11 cellular contexts compared by ENCODE assay signal in the genomic region with DNA sequence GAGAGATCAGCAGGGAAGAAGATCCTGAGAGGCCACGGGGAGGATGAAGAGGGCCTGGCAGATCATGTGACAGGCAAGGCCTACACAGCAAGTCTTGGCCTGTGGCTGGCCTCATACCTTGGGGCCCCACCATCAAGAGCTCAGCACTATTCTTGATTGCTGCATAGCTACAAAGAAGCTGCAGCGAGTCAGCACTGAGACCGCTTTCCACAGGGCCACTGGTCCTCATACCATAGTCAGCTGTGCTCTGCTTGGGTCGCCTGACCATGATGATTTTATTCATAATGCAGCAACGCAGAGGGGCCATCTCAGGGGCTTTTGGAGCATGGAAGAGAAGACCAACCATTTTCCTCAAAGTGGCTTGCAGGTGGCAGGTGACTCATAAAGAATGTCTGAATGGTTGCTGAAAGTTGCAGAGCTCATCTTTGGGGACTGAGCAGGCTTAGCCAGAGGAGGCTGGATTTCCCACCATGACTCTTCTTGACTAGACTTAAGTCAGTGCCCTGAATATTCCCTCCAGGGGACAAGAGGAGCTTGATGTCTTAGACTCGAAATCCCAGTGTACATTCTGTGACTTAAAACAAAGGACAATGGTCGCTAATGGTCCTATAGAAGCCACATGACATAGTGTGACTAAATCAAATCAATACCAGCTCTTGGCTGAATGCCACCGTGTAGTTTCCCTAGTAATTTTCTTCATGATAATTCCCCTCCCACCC. TPM values are rescaled to one million over a fixed set of nuclear protein-coding genes. Genes with fewer than 3 reads are reported as not detected.
DNase-seq lines count a peak whose midpoint lies in the region; ATAC-seq, FAIRE-seq and TF ChIP-seq lines count a peak whose summit lies in the region.
"Not testable (repeated sequence)": the region's sequence is repeated elsewhere in the genome, so short reads cannot be mapped to it uniquely, and the experiment has no call there.
"Had no signal": no experiment of that assay in that cellular context is flagged by ENCODE, and none has a peak within 500 bp of the region (broad histone marks: within the 10 kb centered on the region; RNA-seq: fewer than 3 reads in every experiment).

No MANE protein-coding gene starts in this region.

- CTCF ChIA-PET in activated CD8-positive, alpha-beta T cell treated with anti-CD3 and anti-CD28 coated beads for 36 hours (lab: Charles Lee); GM12878 (lab: Yijun Ruan, JAX): not testable (repeated sequence)

- H3K36me3 Mint-ChIP-seq in activated CD8-positive, alpha-beta T cell treated with anti-CD3 and anti-CD28 coated beads for 36 hours (ENCODE audit: low read depth), result not testable (repeated sequence)
- H3K36me3 Mint-ChIP-seq in stimulated activated effector memory CD8-positive, alpha-beta T cell treated with anti-CD3 and anti-CD28 coated beads, Interleukin-12 subunit alpha, Interleukin-12 subunit beta, amount 100 ng/mL, for 72 hours, result peaks cover 11% of the 10 kb centered on the region

- not testable (repeated sequence) for TF ChIP-seq EP300 in GM12878 (IDR thresholded peaks at IDR 0.05; ENCODE audit: borderline replicate concordance in 1 of 2, control insufficient read depth in 1 of 2, low read depth in 2 of 2, low read length in 2 of 2)

- TF ChIP-seq POLR2A in GM12878 (IDR thresholded peaks at IDR 0.05; ENCODE audit: low read depth, low read length), result not testable (repeated sequence)

- not testable (repeated sequence) for H2AFZ ChIP-seq in GM12878 (ENCODE audit: control insufficient read depth, low read depth, low read length)

- in situ Hi-C loops in GM12878 (cut with MboI), result not testable (repeated sequence)

- not testable (repeated sequence) for TF ChIP-seq RAD21 in GM12878 (IDR thresholded peaks at IDR 0.05; ENCODE audit: insufficient read depth, low read depth, low read length)

- not testable (repeated sequence) for H3K9me3 ChIP-seq in GM12878 (replicated peaks; ENCODE audit: control insufficient read depth, insufficient read depth, low read length)

- not testable (repeated sequence) for H3K4me1 Mint-ChIP-seq in activated CD8-positive, alpha-beta T cell treated with anti-CD3 and anti-CD28 coated beads for 36 hours (ENCODE audit: low read depth); stimulated activated effector memory CD8-positive, alpha-beta T cell treated with anti-CD3 and anti-CD28 coated beads, Interleukin-12 subunit alpha, Interleukin-12 subunit beta, amount 100 ng/mL, for 72 hours

- not testable (repeated sequence) for H3K4me2 ChIP-seq in GM12878 (ENCODE audit: control insufficient read depth, insufficient read depth)

- not testable (repeated sequence) for H3K79me2 ChIP-seq in GM12878 (ENCODE audit: control insufficient read depth, insufficient read depth, low read length)

- POLR2A ChIA-PET in activated CD8-positive, alpha-beta T cell treated with anti-CD3 and anti-CD28 coated beads for 36 hours (lab: Charles Lee); GM12878 (lab: Charles Lee): not testable (repeated sequence)

- not testable (repeated sequence) for H3K27me3 ChIP-seq in GM12878 (replicated peaks in 1 of 2; ENCODE audit: control insufficient read depth in 2 of 2, insufficient read depth in 2 of 2, low read length in 1 of 2)

- intact Hi-C loops in activated CD8-positive, alpha-beta T cell treated with anti-CD3 and anti-CD28 coated beads for 36 hours (cut with micrococcal nuclease); GM12878 (cut with micrococcal nuclease; ENCODE audit: unreplicated experiment): not testable (repeated sequence)

- not testable (repeated sequence) for H3K27me3 Mint-ChIP-seq in activated CD8-positive, alpha-beta T cell treated with anti-CD3 and anti-CD28 coated beads for 36 hours

- ATAC-seq in GM18520 (IDR thresholded peaks at IDR 0.05; ENCODE audit: unreplicated experiment) (peak; percentile 32), GM21529 (IDR thresholded peaks at IDR 0.05; ENCODE audit: unreplicated experiment) (peak; percentile 36), HG02759 (IDR thresholded peaks at IDR 0.05; ENCODE audit: unreplicated experiment) (peak; percentile 54), HG03108 (IDR thresholded peaks at IDR 0.05; ENCODE audit: unreplicated experiment) (peak; percentile 30), GM12878 (peak; percentile 75)
- ATAC-seq in activated CD8-positive, alpha-beta T cell treated with anti-CD3 and anti-CD28 coated beads for 36 hours, result peak; percentile 61
- peak; percentile 67 for ATAC-seq in stimulated activated effector memory CD8-positive, alpha-beta T cell treated with anti-CD3 and anti-CD28 coated beads, Interleukin-12 subunit alpha, Interleukin-12 subunit beta, amount 100 ng/mL, for 72 hours

- not testable (repeated sequence) for TF ChIP-seq CTCF in activated CD8-positive, alpha-beta T cell treated with anti-CD3 and anti-CD28 coated beads for 36 hours (IDR thresholded peaks at IDR 0.05); GM12878 (IDR thresholded peaks at IDR 0.05 in 2 of 3, conservative IDR thresholded peaks at IDR 0.05 in 1 of 3; ENCODE audit: control insufficient read depth in 2 of 3, extremely low read depth in 1 of 3, insufficient read depth in 1 of 3, low read depth in 3 of 3, low read length in 3 of 3)

- not testable (repeated sequence) for H3K4me3 Mint-ChIP-seq in activated CD8-positive, alpha-beta T cell treated with anti-CD3 and anti-CD28 coated beads for 36 hours; stimulated activated effector memory CD8-positive, alpha-beta T cell treated with anti-CD3 and anti-CD28 coated beads, Interleukin-12 subunit alpha, Interleukin-12 subunit beta, amount 100 ng/mL, for 72 hours

- WGBS in GM12878 (ENCODE audit: insufficient coverage, insufficient replicate concordance, low lambda C conversion rate, missing lambda C conversion rate), result no CpG with 5 or more reads among the region's 8 CpGs

- H3K4me3 ChIP-seq in GM12878, result not testable (repeated sequence)

- not testable (repeated sequence) for H3K27ac Mint-ChIP-seq in activated CD8-positive, alpha-beta T cell treated with anti-CD3 and anti-CD28 coated beads for 36 hours; stimulated activated effector memory CD8-positive, alpha-beta T cell treated with anti-CD3 and anti-CD28 coated beads, Interleukin-12 subunit alpha, Interleukin-12 subunit beta, amount 100 ng/mL, for 72 hours

- not testable (repeated sequence) for H3K4me1 ChIP-seq in GM12878 (ENCODE audit: control insufficient read depth, insufficient read depth, low read length)

- H3K9ac ChIP-seq in GM12878 (ENCODE audit: control insufficient read depth, insufficient read depth, low read length), result not testable (repeated sequence)

- not testable (repeated sequence) for BruUV-seq in GM12878 (replicated peaks; lab: Mats Ljungman, UMichigan)

- not testable (repeated sequence) for H3K9me3 Mint-ChIP-seq in activated CD8-positive, alpha-beta T cell treated with anti-CD3 and anti-CD28 coated beads for 36 hours; stimulated activated effector memory CD8-positive, alpha-beta T cell treated with anti-CD3 and anti-CD28 coated beads, Interleukin-12 subunit alpha, Interleukin-12 subunit beta, amount 100 ng/mL, for 72 hours

- H3K27ac ChIP-seq in GM12878 (ENCODE audit: control insufficient read depth, insufficient read depth), result not testable (repeated sequence)

- SMC1A ChIA-PET in GM12878 (lab: Charles Lee; ENCODE audit: uncharacterized antibody, unreplicated experiment), result not testable (repeated sequence)

- H3K36me3 ChIP-seq in GM12878 (ENCODE audit: control insufficient read depth in 2 of 2, insufficient read depth in 2 of 2, low read length in 1 of 2), result not testable (repeated sequence)

- RAD21 ChIA-PET in GM12878 (lab: Charles Lee; ENCODE audit: unreplicated experiment), result not testable (repeated sequence)

- DNase-seq in activated CD8-positive, alpha-beta T cell treated with anti-CD3 and anti-CD28 coated beads for 36 hours; GM12878 (ENCODE audit: low read depth, low spot score); stimulated activated effector memory CD8-positive, alpha-beta T cell treated with anti-CD3 and anti-CD28 coated beads, Interleukin-12 subunit alpha, Interleukin-12 subunit beta, amount 100 ng/mL, for 72 hours (ENCODE audit: low spot score in 2 of 2): not testable (repeated sequence)

- not testable (repeated sequence) for H4K20me1 ChIP-seq in GM12878 (ENCODE audit: control insufficient read depth, insufficient read depth)

- not testable (repeated sequence) for FAIRE-seq in GM12878 (lab: Jason Lieb, UNC)

RNA-seq across cellular contexts. Expression of a gene that starts 2.0 kb away (rescaled TPM):
- total RNA-seq in activated CD8-positive, alpha-beta T cell treated with anti-CD3 and anti-CD28 coated beads for 36 hours, result not detected
- not detected in 2 replicates for total RNA-seq in GM12878 (2013; cell fraction: nucleolus; rRNA removed)
- 0.16 TPM in 1 of 2 replicates, not detected in the other for total RNA-seq in GM12878 (2014; rRNA removed)
- total RNA-seq in GM12878 (2014; rRNA removed; fragmentation: Illumina TruSeq; extraction: Trizol), result not detected in 2 replicates
- not detected in 2 replicates for total RNA-seq in GM12878 (2021)
- polyA plus RNA-seq in GM12878 (2011; ENCODE audit: low read depth), result not detected
- not detected in 2 replicates for polyA plus RNA-seq in GM12878 (2011; rRNA removed)
- not detected in 2 replicates for polyA plus RNA-seq in GM12878 (2011; cell fraction: cytosol; rRNA removed)
- not detected in 2 replicates for polyA plus RNA-seq in GM12878 (2011; cell fraction: nucleus; rRNA removed)
- polyA plus RNA-seq in GM12878 (2012), result not detected in 2 replicates
- polyA plus RNA-seq in GM12878 (2014; fragmentation: Illumina TruSeq; extraction: Trizol), result 0.44 TPM in 1 of 2 replicates, not detected in the other
- under 1 TPM; 0.11 to 0.21 TPM for polyA plus RNA-seq in GM12878 (2014; fragmentation: Nextera tagmentation; extraction: Ambion mirVana)
- 0.13 TPM in 1 of 2 replicates, not detected in the other for polyA plus RNA-seq in GM12878 (2014; rRNA removed)
- polyA plus RNA-seq in GM12878 (2016; fragmentation: Nextera tagmentation; extraction: Ambion mirVana), result under 1 TPM; 0.21 to 0.24 TPM
- not detected in 2 replicates for polyA minus RNA-seq in GM12878 (2011; rRNA and poly(A)+ RNA removed)
- polyA minus RNA-seq in GM12878 (2011; cell fraction: cytosol; rRNA and poly(A)+ RNA removed), result not detected in 2 replicates
- not detected in 2 replicates for polyA minus RNA-seq in GM12878 (2011; cell fraction: nucleus; rRNA and poly(A)+ RNA removed)
- total RNA-seq: Calu3; CD8-positive, alpha-beta T cell; H9; HT-29 had no signal

RNA-seq across cellular contexts. Expression of a gene that starts 10.9 kb away (rescaled TPM):
- total RNA-seq in activated CD8-positive, alpha-beta T cell treated with anti-CD3 and anti-CD28 coated beads for 36 hours, result 10 to 100 TPM; 23.2 to 25.8 TPM
- total RNA-seq in GM12878 (2013; cell fraction: nucleolus; rRNA removed), result 22.8 and 33.9 TPM in 2 replicates
- 28.7 and 38.6 TPM in 2 replicates for total RNA-seq in GM12878 (2014; rRNA removed)
- 22.5 and 23.9 TPM in 2 replicates for total RNA-seq in GM12878 (2014; rRNA removed; fragmentation: Illumina TruSeq; extraction: Trizol)
- total RNA-seq in GM12878 (2021), result 41.0 and 48.7 TPM in 2 replicates
- 28.2 TPM for polyA plus RNA-seq in GM12878 (2011; ENCODE audit: low read depth)
- polyA plus RNA-seq in GM12878 (2011; rRNA removed), result 38.0 and 44.1 TPM in 2 replicates
- 45.9 and 59.4 TPM in 2 replicates for polyA plus RNA-seq in GM12878 (2011; cell fraction: cytosol; rRNA removed)
- 88.1 and 90.0 TPM in 2 replicates for polyA plus RNA-seq in GM12878 (2011; cell fraction: nucleus; rRNA removed)
- 36.8 and 42.6 TPM in 2 replicates for polyA plus RNA-seq in GM12878 (2012)
- polyA plus RNA-seq in GM12878 (2014; fragmentation: Illumina TruSeq; extraction: Trizol), result 28.0 and 35.8 TPM in 2 replicates
- polyA plus RNA-seq in GM12878 (2014; fragmentation: Nextera tagmentation; extraction: Ambion mirVana), result 10 to 100 TPM; 26.9 to 37.0 TPM
- polyA plus RNA-seq in GM12878 (2014; rRNA removed), result 53.7 and 54.2 TPM in 2 replicates
- 10 to 100 TPM; 55.4 to 55.8 TPM for polyA plus RNA-seq in GM12878 (2016; fragmentation: Nextera tagmentation; extraction: Ambion mirVana)
- polyA minus RNA-seq in GM12878 (2011; rRNA and poly(A)+ RNA removed), result 23.2 and 31.1 TPM in 2 replicates
- polyA minus RNA-seq in GM12878 (2011; cell fraction: cytosol; rRNA and poly(A)+ RNA removed), result 9.1 and 13.8 TPM in 2 replicates
- polyA minus RNA-seq in GM12878 (2011; cell fraction: nucleus; rRNA and poly(A)+ RNA removed), result 24.4 and 27.0 TPM in 2 replicates

RNA-seq across cellular contexts. Expression of a gene that starts 46.4 kb away (rescaled TPM):
- not detected for total RNA-seq in activated CD8-positive, alpha-beta T cell treated with anti-CD3 and anti-CD28 coated beads for 36 hours
- total RNA-seq in GM12878 (2013; cell fraction: nucleolus; rRNA removed), result 0.27 and 0.38 TPM in 2 replicates
- total RNA-seq in GM12878 (2014; rRNA removed) (not detected in 2 replicates), GM12878 (2014; rRNA removed; fragmentation: Illumina TruSeq; extraction: Trizol) (not detected in 2 replicates), GM12878 (2021) (not detected in 2 replicates)
- polyA plus RNA-seq in GM12878 (2011; ENCODE audit: low read depth), result not detected
- polyA plus RNA-seq in GM12878 (2011; rRNA removed) (0.04 and 0.20 TPM in 2 replicates), GM12878 (2014; fragmentation: Illumina TruSeq; extraction: Trizol) (0.06 TPM in 1 of 2 replicates, not detected in the other), GM12878 (2014; fragmentation: Nextera tagmentation; extraction: Ambion mirVana) (under 1 TPM in 1 of 2 experiments, not detected in 1; 0.13 TPM), GM12878 (2014; rRNA removed) (not detected in 2 replicates), GM12878 (2016; fragmentation: Nextera tagmentation; extraction: Ambion mirVana) (not detected)
- polyA plus RNA-seq in GM12878 (2011; cell fraction: cytosol; rRNA removed), result 0.06 and 0.07 TPM in 2 replicates
- 0.09 and 0.12 TPM in 2 replicates for polyA plus RNA-seq in GM12878 (2011; cell fraction: nucleus; rRNA removed)
- not detected in 2 replicates for polyA plus RNA-seq in GM12878 (2012)
- polyA minus RNA-seq in GM12878 (2011; rRNA and poly(A)+ RNA removed), result 0.29 TPM in 1 of 2 replicates, not detected in the other
- not detected in 2 replicates for polyA minus RNA-seq in GM12878 (2011; cell fraction: cytosol; rRNA and poly(A)+ RNA removed)
- not detected in 2 replicates for polyA minus RNA-seq in GM12878 (2011; cell fraction: nucleus; rRNA and poly(A)+ RNA removed)
- total RNA-seq: Calu3; CD8-positive, alpha-beta T cell; H9; HT-29 had no signal
